In the genomic region with DNA sequence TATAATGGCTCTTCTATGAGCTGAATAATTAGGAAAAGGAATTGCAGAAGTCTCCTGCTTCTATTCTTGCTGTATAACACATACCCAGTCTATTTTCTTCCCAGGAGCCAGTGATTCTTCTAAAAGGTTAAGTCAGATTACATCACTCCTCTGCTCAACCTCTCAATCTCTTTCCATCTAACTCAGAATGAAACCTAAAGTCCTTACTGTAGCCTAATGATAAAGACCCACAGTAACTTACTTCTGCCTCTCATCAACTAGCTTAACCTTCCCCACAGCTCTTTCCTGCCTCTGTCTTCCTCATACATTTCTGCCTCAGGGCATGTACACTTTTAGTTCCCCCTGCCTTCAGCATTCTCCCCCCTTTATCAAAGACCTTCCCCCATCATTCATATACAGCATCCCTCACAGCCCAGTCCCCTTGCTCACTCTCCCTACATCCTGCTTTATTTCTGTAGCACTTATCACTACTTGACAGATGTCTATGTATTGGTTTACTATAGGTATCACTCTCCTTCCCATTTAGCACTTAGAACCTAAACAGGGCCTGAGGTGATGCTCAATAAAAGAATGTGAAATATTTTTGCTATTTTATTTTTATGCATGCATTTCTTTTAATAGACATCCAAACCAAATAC, we compare ENCODE assay signal across 12 cellular contexts. TPM values are rescaled to one million over a fixed set of nuclear protein-coding genes. Genes with fewer than 3 reads are reported as not detected.
DNase-seq lines count a peak whose midpoint lies in the region; ATAC-seq and TF ChIP-seq lines count a peak whose summit lies in the region.
"Had no signal": no experiment of that assay in that cellular context is flagged by ENCODE, and none has a peak within 500 bp of the region (broad histone marks: within the 10 kb centered on the region; RNA-seq: fewer than 3 reads in every experiment).

No MANE protein-coding gene starts in this region.

- peaks cover 12% of the 10 kb centered on the region for H3K4me1 Mint-ChIP-seq in activated CD8-positive, alpha-beta memory T cell treated with anti-CD3 and anti-CD28 coated beads, Interleukin-2, amount 10 ng/mL, durations not matched to agents 7 days and 5 days
- peaks cover 7% of the 10 kb centered on the region for H3K4me1 Mint-ChIP-seq in activated T-helper 17 cell treated with anti-CD3 and anti-CD28 coated beads, Interleukin-2, amount 50 U/mL, for 72 hours
- no peaks in the 10 kb centered on the region for H3K4me1 Mint-ChIP-seq in progenitor cell of endocrine pancreas (ENCODE audit: low read depth)
- H3K4me1 Mint-ChIP-seq: nephron had no signal

- TF ChIP-seq CTCF in progenitor cell of endocrine pancreas (IDR thresholded peaks at IDR 0.05; ENCODE audit: unreplicated experiment) = no peak

- peak overlapping the region; percentile 73 for H3K27ac Mint-ChIP-seq in activated CD8-positive, alpha-beta memory T cell treated with anti-CD3 and anti-CD28 coated beads, Interleukin-2, amount 10 ng/mL, durations not matched to agents 7 days and 5 days
- peak overlapping the region; percentile 41 for H3K27ac Mint-ChIP-seq in activated T-helper 17 cell treated with anti-CD3 and anti-CD28 coated beads, Interleukin-2, amount 50 U/mL, for 72 hours
- H3K27ac Mint-ChIP-seq in progenitor cell of endocrine pancreas = peak overlapping the region; percentile 49
- H3K27ac Mint-ChIP-seq: nephron had no signal

- H3K36me3 Mint-ChIP-seq in activated CD8-positive, alpha-beta memory T cell treated with anti-CD3 and anti-CD28 coated beads, Interleukin-2, amount 10 ng/mL, durations not matched to agents 7 days and 5 days = peaks cover 34% of the 10 kb centered on the region
- peaks cover 90% of the 10 kb centered on the region for H3K36me3 Mint-ChIP-seq in activated T-helper 17 cell treated with anti-CD3 and anti-CD28 coated beads, Interleukin-2, amount 50 U/mL, for 72 hours (ENCODE audit: low read depth)
- H3K36me3 Mint-ChIP-seq in progenitor cell of endocrine pancreas (ENCODE audit: insufficient read depth) = peaks cover 29% of the 10 kb centered on the region

- intact Hi-C loops in Right ventricle myocardium superior (cut with DNase I) = no loop called here

- DNase-seq in activated CD8-positive, alpha-beta memory T cell treated with anti-CD3 and anti-CD28 coated beads, Interleukin-2, amount 10 ng/mL, durations not matched to agents 7 days and 5 days = no peak
- no peak for DNase-seq in activated CD8-positive, alpha-beta memory T cell treated with anti-CD3 and anti-CD28 coated beads, Interleukin-2, amount 50 U/mL, for 48 hours
- no peak for DNase-seq in progenitor cell of endocrine pancreas (ENCODE audit: low spot score, unreplicated experiment)
- no peak for DNase-seq in Right ventricle myocardium superior
- DNase-seq in NCI-H187 (lab: John Stamatoyannopoulos, UW) = no peak
- DNase-seq: ACHN; effector CD8-positive, alpha-beta T cell; Peyer's patch had no signal

- peak; percentile 67 for ATAC-seq in activated CD8-positive, alpha-beta memory T cell treated with anti-CD3 and anti-CD28 coated beads, Interleukin-2, amount 10 ng/mL, durations not matched to agents 7 days and 5 days
- ATAC-seq in GM21825 (IDR thresholded peaks at IDR 0.05; ENCODE audit: unreplicated experiment) = peak; percentile 50
- ATAC-seq in activated T-helper 17 cell treated with anti-CD3 and anti-CD28 coated beads, Interleukin-2, amount 50 U/mL, for 72 hours (replicated peaks) = peak; percentile 83
- ATAC-seq in HG03460 (IDR thresholded peaks at IDR 0.05; ENCODE audit: unreplicated experiment) = no peak
- ATAC-seq in Right ventricle myocardium superior (ENCODE audit: poor library complexity) = no peak

- no peaks in the 10 kb centered on the region for H3K27me3 Mint-ChIP-seq in activated CD8-positive, alpha-beta memory T cell treated with anti-CD3 and anti-CD28 coated beads, Interleukin-2, amount 10 ng/mL, durations not matched to agents 7 days and 5 days
- H3K27me3 Mint-ChIP-seq in activated T-helper 17 cell treated with anti-CD3 and anti-CD28 coated beads, Interleukin-2, amount 50 U/mL, for 72 hours = no peaks in the 10 kb centered on the region
- H3K27me3 Mint-ChIP-seq in progenitor cell of endocrine pancreas = no peaks in the 10 kb centered on the region

- CTCF ChIA-PET in activated CD8-positive, alpha-beta memory T cell treated with anti-CD3 and anti-CD28 coated beads, Interleukin-2, amount 10 ng/mL, durations not matched to agents 7 days and 5 days (lab: Charles Lee) = interaction anchor here (1.0 to 1.2 kb wide), 3 partner anchors 8 to 31 kb away, joined by 3 to 5 read pairs (median 3); no protein-coding TSS in a partner anchor

- H3K9me3 Mint-ChIP-seq in activated CD8-positive, alpha-beta memory T cell treated with anti-CD3 and anti-CD28 coated beads, Interleukin-2, amount 10 ng/mL, durations not matched to agents 7 days and 5 days (ENCODE audit: low read depth) = no peaks in the 10 kb centered on the region
- no peaks in the 10 kb centered on the region for H3K9me3 Mint-ChIP-seq in activated T-helper 17 cell treated with anti-CD3 and anti-CD28 coated beads, Interleukin-2, amount 50 U/mL, for 72 hours
- no peaks in the 10 kb centered on the region for H3K9me3 Mint-ChIP-seq in progenitor cell of endocrine pancreas (ENCODE audit: low read depth)
- H3K9me3 Mint-ChIP-seq: nephron had no signal

- no peak overlapping the region for H3K4me3 Mint-ChIP-seq in activated CD8-positive, alpha-beta memory T cell treated with anti-CD3 and anti-CD28 coated beads, Interleukin-2, amount 10 ng/mL, durations not matched to agents 7 days and 5 days
- no peak overlapping the region for H3K4me3 Mint-ChIP-seq in activated T-helper 17 cell treated with anti-CD3 and anti-CD28 coated beads, Interleukin-2, amount 50 U/mL, for 72 hours
- H3K4me3 Mint-ChIP-seq in progenitor cell of endocrine pancreas (ENCODE audit: low read depth) = no peak overlapping the region
- H3K4me3 Mint-ChIP-seq: nephron had no signal

RNA-seq across cellular contexts. Expression of a gene that starts 28.5 kb away (rescaled TPM):
- 100 to 1,000 TPM in 1 of 2 experiments, 10 to 100 TPM in 1; 43.7 to 102 TPM for total RNA-seq in activated CD8-positive, alpha-beta memory T cell treated with anti-CD3 and anti-CD28 coated beads, Interleukin-2, amount 10 ng/mL, durations not matched to agents 7 days and 5 days
- total RNA-seq in activated T-helper 17 cell treated with anti-CD3 and anti-CD28 coated beads, Interleukin-2, amount 50 U/mL, for 72 hours = 100 to 1,000 TPM; 101 to 124 TPM
- total RNA-seq in progenitor cell of endocrine pancreas (50.6 and 52.7 TPM in 2 replicates), Right ventricle myocardium superior (8.9 TPM)

RNA-seq across cellular contexts. Expression of a gene that starts 39.5 kb away (rescaled TPM):
- 10 to 100 TPM; 31.1 to 32.7 TPM for total RNA-seq in activated CD8-positive, alpha-beta memory T cell treated with anti-CD3 and anti-CD28 coated beads, Interleukin-2, amount 10 ng/mL, durations not matched to agents 7 days and 5 days
- 10 to 100 TPM; 21.3 to 35.9 TPM for total RNA-seq in activated T-helper 17 cell treated with anti-CD3 and anti-CD28 coated beads, Interleukin-2, amount 50 U/mL, for 72 hours
- 43.8 and 49.2 TPM in 2 replicates for total RNA-seq in progenitor cell of endocrine pancreas
- 50.9 TPM for total RNA-seq in Right ventricle myocardium superior

Comparison
In these comparisons a context has a peak if more than half of its experiments do, and no peak if none do; other contexts are left out.
1. ATAC-seq: peak in activated CD8-positive, alpha-beta memory T cell treated with anti-CD3 and anti-CD28 coated beads, Interleukin-2, amount 10 ng/mL, durations not matched to agents 7 days and 5 days (single experiment), GM21825 (single experiment) and activated T-helper 17 cell treated with anti-CD3 and anti-CD28 coated beads, Interleukin-2, amount 50 U/mL, for 72 hours (single experiment); none in HG03460 (single experiment) and Right ventricle myocardium superior (single experiment).
2. Peak in every context shown above with its lines, with median percentiles within 50 percentile points of each other: H3K27ac Mint-ChIP-seq.